ENCODE assay signal across 8 cellular contexts in genomic region chr7:80428161-80429054, GRCh38.
DNase-seq lines count a peak whose midpoint lies in the region; TF ChIP-seq lines count a peak whose summit lies in the region.

No MANE protein-coding gene starts in this region.

- H3K27ac ChIP-seq in Peyer's patch (no peak overlapping the region), esophagus muscularis mucosa (replicated peaks in 1 of 4) (no peak overlapping the region), neural cell (ENCODE audit: low read length) (no peak overlapping the region)

- TF ChIP-seq POLR2A in Peyer's patch (IDR thresholded peaks at IDR 0.05) (no peak), esophagus muscularis mucosa (IDR thresholded peaks at IDR 0.05; ENCODE audit: low read depth) (no peak)

- TF ChIP-seq EP300 in Ishikawa (IDR thresholded peaks at IDR 0.05; ENCODE audit: borderline replicate concordance) (no peak), esophagus muscularis mucosa (IDR thresholded peaks at IDR 0.05) (no peak), neural cell (conservative IDR thresholded peaks at IDR 0.05; ENCODE audit: poor library complexity, severe bottlenecking) (no peak)

- DNase-seq in GDM1 (lab: John Stamatoyannopoulos, UW) (peak; percentile 12), Peyer's patch (peak in 1 of 3 donors; percentile 51), esophagus muscularis mucosa (ENCODE audit: extremely low spot score) (no peak), GF-D8 (lab: John Stamatoyannopoulos, UW) (no peak), retina (no peak)
- DNase-seq in activated CD4-positive, alpha-beta T cell treated with anti-CD3 and anti-CD28 coated beads, Interleukin-2, amount 50 U/mL, for 1 hour = no peak

- no peaks in the 10 kb centered on the region for H3F3A ChIP-seq in neural cell (ENCODE audit: insufficient read depth, low read length, poor library complexity, severe bottlenecking)

- no peaks in the 10 kb centered on the region for H3K9me2 ChIP-seq in neural cell (ENCODE audit: insufficient read depth, low read length)

- peak in 5 of 6 experiments; percentile 6 to 94 (median 88) for TF ChIP-seq CTCF in Peyer's patch (IDR thresholded peaks at IDR 0.05)
- peak; percentile 45 to 55 (median 51) for TF ChIP-seq CTCF in esophagus muscularis mucosa (IDR thresholded peaks at IDR 0.05)
- peak; percentile 53 for TF ChIP-seq CTCF in neural cell (IDR thresholded peaks at IDR 0.05; ENCODE audit: poor library complexity, severe bottlenecking)

- H3K79me2 ChIP-seq in neural cell (replicated peaks; ENCODE audit: insufficient read depth, low read length) = no peaks in the 10 kb centered on the region

- no peaks in the 10 kb centered on the region for H3K27me3 ChIP-seq in Peyer's patch
- H3K27me3 ChIP-seq in esophagus muscularis mucosa = no peaks in the 10 kb centered on the region
- H3K27me3 ChIP-seq in neural cell (ENCODE audit: insufficient read depth, low read depth, low read length) = no peaks in the 10 kb centered on the region

- H3K36me3 ChIP-seq in Peyer's patch = no peaks in the 10 kb centered on the region
- no peaks in the 10 kb centered on the region for H3K36me3 ChIP-seq in esophagus muscularis mucosa
- H3K36me3 ChIP-seq in neural cell (ENCODE audit: insufficient read depth, low read length) = no peaks in the 10 kb centered on the region

- H3K4me3 ChIP-seq in Peyer's patch (no peak overlapping the region), esophagus muscularis mucosa (no peak overlapping the region), neural cell (ENCODE audit: low read length) (no peak overlapping the region)

- no peaks in the 10 kb centered on the region for H4K20me1 ChIP-seq in neural cell (ENCODE audit: insufficient read depth)

- 51% methylated on average over 9 of the region's 9 CpGs for WGBS in esophagus muscularis mucosa

- intact Hi-C loops in esophagus muscularis mucosa (cut with DNase I) = loop anchor here (5.0 kb wide), 1 partner anchor 229 kb away; no protein-coding TSS in a partner anchor

- H3K4me2 ChIP-seq in neural cell (ENCODE audit: low read length) = no peak overlapping the region

- no peak overlapping the region for H3K9ac ChIP-seq in neural cell (ENCODE audit: low read length)

- no peaks in the 10 kb centered on the region for H3K4me1 ChIP-seq in Peyer's patch
- peaks cover 0 to 3% (median 0%) of the 10 kb centered on the region in 4 donors for H3K4me1 ChIP-seq in esophagus muscularis mucosa

- no peaks in the 10 kb centered on the region for H3K9me3 ChIP-seq in Peyer's patch
- no peaks in the 10 kb centered on the region for H3K9me3 ChIP-seq in esophagus muscularis mucosa
- H3K9me3 ChIP-seq in neural cell (ENCODE audit: low read length) = no peaks in the 10 kb centered on the region

- no peak overlapping the region for H2AFZ ChIP-seq in neural cell (ENCODE audit: low read depth, low read length)

- TF ChIP-seq RAD21 in Ishikawa (IDR thresholded peaks at IDR 0.05; ENCODE audit: low read depth) (peak; percentile 86), neural cell (conservative IDR thresholded peaks at IDR 0.05) (peak; percentile 58)

TF ChIP-seq in Ishikawa, 13 proteins besides CTCF, POLR2A, EP300 and RAD21:
- TF ChIP-seq USF1 (IDR thresholded peaks at IDR 0.05) (no peak), MAX (IDR thresholded peaks at IDR 0.05) (no peak), CREB1 (IDR thresholded peaks at IDR 0.05; ENCODE audit: low read depth) (no peak), TCF12 (IDR thresholded peaks at IDR 0.05; ENCODE audit: low read depth) (no peak), NFIC (IDR thresholded peaks at IDR 0.05) (no peak), FOXM1 (IDR thresholded peaks at IDR 0.05; ENCODE audit: borderline replicate concordance, low read depth) (no peak), YY1 (IDR thresholded peaks at IDR 0.05; ENCODE audit: low read depth) (no peak), ZBTB7A (IDR thresholded peaks at IDR 0.05; ENCODE audit: low read depth) (no peak), REST (IDR thresholded peaks at IDR 0.05; ENCODE audit: low read depth) (no peak)

TF ChIP-seq in neural cell, 6 proteins besides CTCF, POLR2A, EP300 and RAD21:
- TF ChIP-seq SMC3 (conservative IDR thresholded peaks at IDR 0.05; ENCODE audit: poor library complexity) = peak; percentile 32
- no peak for TF ChIP-seq POLR2AphosphoS5 (IDR thresholded peaks at IDR 0.05)
- TF ChIP-seq REST (IDR thresholded peaks at IDR 0.05; ENCODE audit: borderline replicate concordance) = no peak
- TF ChIP-seq EZH2 (IDR thresholded peaks at IDR 0.05; ENCODE audit: borderline replicate concordance, insufficient read depth, low read length, poor library complexity, severe bottlenecking) = no peak
